In genomic region chr9:137176302-137177182, GRCh38 we compare ENCODE assay signal across 8 cellular contexts. TPM values are rescaled to one million over a fixed set of nuclear protein-coding genes. Genes with fewer than 3 reads are reported as not detected.
A peak's percentile ranks its signal among the peaks of the same experiment; 100 is the strongest.
DNase-seq lines count a peak whose midpoint lies in the region; ATAC-seq and TF ChIP-seq lines count a peak whose summit lies in the region.

No MANE protein-coding gene starts in this region.

- H3K27ac Mint-ChIP-seq in chondrocyte (ENCODE audit: unreplicated experiment): no peak overlapping the region
- no peak overlapping the region for H3K27ac Mint-ChIP-seq in nephron

- TF ChIP-seq CTCF in AG10803 (conservative IDR thresholded peaks at IDR 0.05; ENCODE audit: low read length) (peak; percentile 63), GM10266 (IDR thresholded peaks at IDR 0.05; ENCODE audit: control insufficient read depth, insufficient read depth, low read depth, missing control alignments) (peak; percentile 70), chondrocyte (IDR thresholded peaks at IDR 0.05) (peak; percentile 72), nephron (IDR thresholded peaks at IDR 0.05; ENCODE audit: unreplicated experiment in 3 of 3) (peak; percentile 41 to 55 (median 55))

- ATAC-seq in GM18511 (IDR thresholded peaks at IDR 0.05; ENCODE audit: unreplicated experiment): no peak

- no peaks in the 10 kb centered on the region for H3K4me1 Mint-ChIP-seq in chondrocyte (ENCODE audit: low read depth)
- H3K4me1 Mint-ChIP-seq in nephron: no peaks in the 10 kb centered on the region

- DNase-seq in AG10803 (ENCODE audit: low read depth) (no peak), GM10266 (ENCODE audit: extremely low spot score) (peak; percentile 80), NCI-H460 (ENCODE audit: extremely low read depth, low read depth) (peak; percentile 37), chondrocyte (ENCODE audit: low spot score) (no peak), NCI-H187 treated with DMSO at 0.1 percent for 48 hours (lab: John Stamatoyannopoulos, UW) (no peak), globus pallidus (ENCODE audit: low spot score) (no peak)

- no peak overlapping the region for H3K4me3 Mint-ChIP-seq in chondrocyte (ENCODE audit: unreplicated experiment)
- H3K4me3 Mint-ChIP-seq in nephron: peak overlapping the region in 1 of 3 experiments; percentile 38

- H3K9me3 Mint-ChIP-seq in chondrocyte (ENCODE audit: low read depth) (no peaks in the 10 kb centered on the region), nephron (no peaks in the 10 kb centered on the region)

- H3K27me3 Mint-ChIP-seq in chondrocyte (ENCODE audit: low read depth): no peaks in the 10 kb centered on the region
- H3K27me3 Mint-ChIP-seq in nephron (ENCODE audit: low read depth): peaks cover 33% of the 10 kb centered on the region

- H3K36me3 Mint-ChIP-seq in chondrocyte (ENCODE audit: low read depth) (peaks cover 11% of the 10 kb centered on the region), nephron (ENCODE audit: low read depth) (peaks cover 14% of the 10 kb centered on the region)

- H3K4me3 ChIP-seq in AG10803 (ENCODE audit: low read length): no peak overlapping the region

RNA-seq across cellular contexts. Expression of gene TMEM210, which starts 4.7 kb away (rescaled TPM):
- total RNA-seq in NCI-H460 (2014; rRNA removed; shearing (Covaris generic)): not detected in 2 replicates
- polyA plus RNA-seq in NCI-H460 (2014; cell fraction: nucleus; rRNA removed): not detected in 2 replicates
- total RNA-seq in chondrocyte: not detected in 3 replicates

RNA-seq across cellular contexts. Expression of gene LRRC26, which starts 6.7 kb away (rescaled TPM):
- not detected in 2 replicates for total RNA-seq in NCI-H460 (2014; rRNA removed; shearing (Covaris generic))
- polyA plus RNA-seq in NCI-H460 (2014; cell fraction: nucleus; rRNA removed): not detected in 2 replicates
- total RNA-seq in chondrocyte: not detected in 3 replicates

RNA-seq across cellular contexts. Expression of gene ANAPC2, which starts 11.8 kb away (rescaled TPM):
- 11.0 and 16.1 TPM in 2 replicates for total RNA-seq in NCI-H460 (2014; rRNA removed; shearing (Covaris generic))
- polyA plus RNA-seq in NCI-H460 (2014; cell fraction: nucleus; rRNA removed): 99.9 and 135 TPM in 2 replicates
- 40.3 to 62.6 TPM (median 41.0 TPM) in 3 replicates for total RNA-seq in chondrocyte

RNA-seq across cellular contexts. Expression of gene SSNA1, which starts 11.9 kb away (rescaled TPM):
- total RNA-seq in NCI-H460 (2014; rRNA removed; shearing (Covaris generic)): 59.3 and 66.1 TPM in 2 replicates
- 151 and 158 TPM in 2 replicates for polyA plus RNA-seq in NCI-H460 (2014; cell fraction: nucleus; rRNA removed)
- total RNA-seq in chondrocyte: 54.5 to 57.8 TPM (median 55.5 TPM) in 3 replicates

RNA-seq across cellular contexts. Expression of gene TPRN, which starts 24.0 kb away (rescaled TPM):
- total RNA-seq in NCI-H460 (2014; rRNA removed; shearing (Covaris generic)): 7.4 and 8.2 TPM in 2 replicates
- 22.7 and 23.7 TPM in 2 replicates for polyA plus RNA-seq in NCI-H460 (2014; cell fraction: nucleus; rRNA removed)
- 19.5 to 20.0 TPM (median 19.7 TPM) in 3 replicates for total RNA-seq in chondrocyte

Comparison
In these comparisons a context has a peak if more than half of its experiments do, and no peak if none do; other contexts are left out.
1. DNase-seq: peak in GM10266 (single experiment) and NCI-H460 (single experiment); none in AG10803 (single experiment), chondrocyte (single experiment), NCI-H187 treated with DMSO at 0.1 percent for 48 hours (single experiment) and globus pallidus (single experiment).
2. Peak in every context shown above with its lines, with median percentiles within 50 percentile points of each other: CTCF ChIP-seq.